In the genomic region with DNA sequence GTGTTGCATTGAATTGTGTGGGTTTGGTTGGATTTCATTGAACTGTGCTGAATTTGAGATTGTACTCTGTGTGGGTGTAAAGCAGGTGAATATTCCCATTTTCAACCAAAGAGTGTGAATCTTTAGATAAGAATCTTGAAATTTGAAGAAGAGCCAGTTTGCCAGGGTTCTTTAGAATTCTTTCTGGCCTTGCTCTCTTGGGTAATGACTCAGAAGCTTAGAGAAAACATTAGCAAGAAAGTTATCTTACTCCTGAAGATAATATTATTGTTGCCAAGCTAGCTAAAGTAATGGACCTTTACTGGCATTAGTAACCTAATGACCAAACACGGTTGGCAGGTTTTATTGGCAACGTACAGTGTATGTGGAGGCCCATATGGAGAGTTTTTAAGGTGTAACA, we compare ENCODE assay signal across 30 cellular contexts. TPM values are rescaled to one million over a fixed set of nuclear protein-coding genes. Genes with fewer than 3 reads are reported as not detected.
DNase-seq lines count a peak whose midpoint lies in the region; ATAC-seq and TF ChIP-seq lines count a peak whose summit lies in the region.
"Had no signal": no experiment of that assay in that cellular context is flagged by ENCODE, and none has a peak within 500 bp of the region (broad histone marks: within the 10 kb centered on the region; RNA-seq: fewer than 3 reads in every experiment).

No MANE protein-coding gene starts in this region.

- DNase-seq in LHCN-M2 (ENCODE audit: low read depth) (peak; percentile 36), brain microvascular endothelial cell (peak; percentile 6), iris pigment epithelial cell (ENCODE audit: low read depth) (peak; percentile 6), skeletal muscle cell (ENCODE audit: low read depth) (peak; percentile 6), islet precursor cell (no peak), GM10266 (ENCODE audit: extremely low spot score) (no peak), HT-29 (ENCODE audit: low spot score) (no peak)
- DNase-seq: AML-193; Caco-2; CD4-positive, alpha-beta T cell; DMS153; DND-41; HCEC 1CT; NCI-H1092; NCI-H1436; NCI-H187; NCI-H2081 treated with DMSO at 0.1 percent for 48 hours; NCI-H2171 treated with DMSO at 0.1 percent for 48 hours; NCI-H345; NCI-H524; NCI-H748 treated with DMSO at 0.1 percent for 48 hours; SJCRH30 had no signal

- in situ Hi-C loops in brain microvascular endothelial cell (cut with HindIII; ENCODE audit: low pct_ligation_motif_present, low sequenced_read_pairs): no loop called here

- peaks cover 4% of the 10 kb centered on the region for H3K27me3 ChIP-seq in brain microvascular endothelial cell (replicated peaks)
- H3K27me3 ChIP-seq: BLaER1 treated with 17β-estradiol and CSF1 and Interleukin-3, amounts not matched to agents 10 nM and 100 nM; SJCRH30 had no signal

- no peak overlapping the region for H3K27ac ChIP-seq in brain microvascular endothelial cell
- H3K27ac ChIP-seq: BLaER1 treated with 17β-estradiol and CSF1 and Interleukin-3, amounts not matched to agents 10 nM and 100 nM; KMS-11; PC-9; SJCRH30 had no signal

- no peak for ATAC-seq in GM18909 (IDR thresholded peaks at IDR 0.05; ENCODE audit: poor library complexity, unreplicated experiment)
- ATAC-seq: Right ventricle myocardium inferior, SK-N-SH treated with all-trans-retinoic acid at 6 μM for 48 hours had no signal

- no peak for TF ChIP-seq CTCF in brain microvascular endothelial cell (IDR thresholded peaks at IDR 0.05; ENCODE audit: low read depth, low read length, missing control alignments)
- TF ChIP-seq CTCF in GM10266 (IDR thresholded peaks at IDR 0.05; ENCODE audit: control insufficient read depth, insufficient read depth, low read depth, missing control alignments): no peak

- H3K36me3 ChIP-seq in brain microvascular endothelial cell (replicated peaks): no peaks in the 10 kb centered on the region
- H3K36me3 ChIP-seq: SJCRH30 had no signal

- H3K4me3 ChIP-seq in brain microvascular endothelial cell (ENCODE audit: low read depth, low read length) (no peak overlapping the region), skeletal muscle cell (ENCODE audit: low read depth, low read length) (no peak overlapping the region)
- H3K4me3 ChIP-seq: BLaER1 treated with 17β-estradiol and CSF1 and Interleukin-3, amounts not matched to agents 10 nM and 100 nM; PC-9; SJCRH30 had no signal

RNA-seq across cellular contexts. Expression of gene SIX3, which starts 46.4 kb away (rescaled TPM):
- total RNA-seq in LHCN-M2 (2014; rRNA removed): not detected in 2 replicates
- polyA plus RNA-seq in LHCN-M2 (2012): 0.09 TPM
- not detected in 2 replicates for total RNA-seq in HT-29 (2014; rRNA removed; shearing (Covaris generic))
- total RNA-seq: Caco-2; CD4-positive, alpha-beta T cell; Right ventricle myocardium inferior; RPMI7951 had no signal
- polyA plus RNA-seq: IgD-negative memory B cell had no signal

Comparison
In these comparisons a context has a peak if more than half of its experiments do, and no peak if none do; other contexts are left out.
1. DNase-seq: peak in LHCN-M2 (single experiment), brain microvascular endothelial cell (single experiment), iris pigment epithelial cell (single experiment) and skeletal muscle cell (single experiment); none in islet precursor cell (single experiment), GM10266 (single experiment) and HT-29 (single experiment).